In genomic region chr1:219990782-219991510, GRCh38 we compare ENCODE assay signal across 8 cellular contexts. TPM values are rescaled to one million over a fixed set of nuclear protein-coding genes. Genes with fewer than 3 reads are reported as not detected.
DNase-seq lines count a peak whose midpoint lies in the region; ATAC-seq and TF ChIP-seq lines count a peak whose summit lies in the region.

No MANE protein-coding gene starts in this region.

- TF ChIP-seq CTCF in C4-2B (conservative IDR thresholded peaks at IDR 0.05): peak; percentile 94

- intact Hi-C loops in activated CD4-positive, alpha-beta T cell treated with anti-CD3 and anti-CD28 coated beads for 36 hours (cut with DNase I, micrococcal nuclease): loop anchor here in 1 of 2 experiments (5.0 kb wide), 1 partner anchor 111 kb away; no protein-coding TSS in a partner anchor

- CTCF ChIA-PET in activated CD4-positive, alpha-beta T cell treated with anti-CD3 and anti-CD28 coated beads for 36 hours (lab: Charles Lee): interaction anchor here (0.7 to 2.6 kb wide), 9 partner anchors 9 to 784 kb away, joined by 3 to 7 read pairs (median 3); partner anchors contain the start of gene BPNT1

- H3K27me3 Mint-ChIP-seq in activated CD4-positive, alpha-beta T cell treated with anti-CD3 and anti-CD28 coated beads for 36 hours: no peaks in the 10 kb centered on the region

- H3K4me3 Mint-ChIP-seq in activated CD4-positive, alpha-beta T cell treated with anti-CD3 and anti-CD28 coated beads for 36 hours: no peak overlapping the region

- ATAC-seq in activated CD4-positive, alpha-beta T cell treated with anti-CD3 and anti-CD28 coated beads for 36 hours: no peak
- ATAC-seq in HG03521 (IDR thresholded peaks at IDR 0.05; ENCODE audit: unreplicated experiment): no peak

- DNase-seq in H4 (ENCODE audit: low spot score): peak; percentile 18
- peak; percentile 72 for DNase-seq in OCI-M1 (lab: John Stamatoyannopoulos, UW)
- DNase-seq in erythroblast (lab: John Stamatoyannopoulos, UW): peak; percentile 27 to 55
- peak; percentile 33 for DNase-seq in retina
- no peak for DNase-seq in effector CD8-positive, alpha-beta T cell (lab: John Stamatoyannopoulos, UW)
- DNase-seq in activated CD4-positive, alpha-beta T cell treated with anti-CD3 and anti-CD28 coated beads for 36 hours: no peak

- no peaks in the 10 kb centered on the region for H3K9me3 Mint-ChIP-seq in activated CD4-positive, alpha-beta T cell treated with anti-CD3 and anti-CD28 coated beads for 36 hours (ENCODE audit: low read depth)

- H3K4me1 Mint-ChIP-seq in activated CD4-positive, alpha-beta T cell treated with anti-CD3 and anti-CD28 coated beads for 36 hours: no peaks in the 10 kb centered on the region

- H3K36me3 Mint-ChIP-seq in activated CD4-positive, alpha-beta T cell treated with anti-CD3 and anti-CD28 coated beads for 36 hours (ENCODE audit: low read depth): peaks cover 42% of the 10 kb centered on the region

- no peak for TF ChIP-seq POLR2A in erythroblast (IDR thresholded peaks at IDR 0.05; ENCODE audit: low read length)

- H3K27ac ChIP-seq in C4-2B: no peak overlapping the region

- no peak overlapping the region for H3K27ac Mint-ChIP-seq in activated CD4-positive, alpha-beta T cell treated with anti-CD3 and anti-CD28 coated beads for 36 hours

- POLR2A ChIA-PET in activated CD4-positive, alpha-beta T cell treated with anti-CD3 and anti-CD28 coated beads for 36 hours (lab: Charles Lee): no interaction called here

RNA-seq across cellular contexts. Expression of gene EPRS1, which starts 55.4 kb away (rescaled TPM):
- total RNA-seq in H4 (2014; rRNA removed; shearing (Covaris generic)): 59.3 and 61.5 TPM in 2 replicates
- 100 to 1,000 TPM; 229 to 301 TPM for total RNA-seq in activated CD4-positive, alpha-beta T cell treated with anti-CD3 and anti-CD28 coated beads for 36 hours

Comparison
In these comparisons a context has a peak if more than half of its experiments do, and no peak if none do; other contexts are left out.
1. DNase-seq: peak in H4 (single experiment), OCI-M1 (single experiment), erythroblast (2 of 2) and retina (single experiment); none in effector CD8-positive, alpha-beta T cell (single experiment) and activated CD4-positive, alpha-beta T cell treated with anti-CD3 and anti-CD28 coated beads for 36 hours (single experiment).